32 cellular contexts compared by ENCODE assay signal in the genomic region with DNA sequence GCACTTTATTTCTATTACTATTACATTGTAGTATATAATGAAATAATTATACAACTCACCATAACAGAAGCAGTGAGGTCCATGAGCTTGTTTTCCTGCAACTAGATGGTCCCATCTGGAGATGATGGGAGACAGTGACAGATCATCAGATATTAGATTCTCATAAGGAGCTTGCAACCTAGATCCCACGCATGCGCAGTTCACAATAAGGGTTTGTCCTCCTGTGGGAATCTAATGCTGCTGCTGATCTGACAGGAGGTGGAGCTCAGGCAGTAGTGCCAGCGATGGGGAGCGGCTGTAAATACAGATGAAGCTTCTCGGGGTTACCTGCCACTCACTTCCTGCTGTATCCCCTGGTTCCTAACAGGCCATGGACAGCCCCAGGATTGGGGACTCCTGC.
"Had no signal": no experiment of that assay in that cellular context is flagged by ENCODE, and none has a peak within 500 bp of the region (broad histone marks: within the 10 kb centered on the region; RNA-seq: fewer than 3 reads in every experiment).

No MANE protein-coding gene starts in this region.

- H3K27me3 Mint-ChIP-seq: activated CD4-positive, alpha-beta T cell treated with anti-CD3 and anti-CD28 coated beads, Interleukin-2, amount 10 ng/mL, durations not matched to agents 7 days and 5 days; activated naive CD8-positive, alpha-beta T cell; activated T-helper 17 cell treated with anti-CD3 and anti-CD28 coated beads, Interleukin-2, amount 50 U/mL, for 72 hours; brain; central memory CD8-positive, alpha-beta T cell had no signal

- H3K4me3 ChIP-seq: SJCRH30 had no signal

- H3K4me1 Mint-ChIP-seq: activated CD4-positive, alpha-beta T cell treated with anti-CD3 and anti-CD28 coated beads, Interleukin-2, amount 10 ng/mL, durations not matched to agents 7 days and 5 days; activated T-helper 17 cell treated with anti-CD3 and anti-CD28 coated beads, Interleukin-2, amount 50 U/mL, for 72 hours; brain; central memory CD8-positive, alpha-beta T cell; T-cell had no signal

- H3K27me3 ChIP-seq: SJCRH30 had no signal

- ATAC-seq: activated T-helper 17 cell treated with anti-CD3 and anti-CD28 coated beads, Interleukin-2, amount 50 U/mL, for 72 hours; Panc1; T-cell had no signal

- H3K27ac Mint-ChIP-seq: activated CD4-positive, alpha-beta memory T cell treated with anti-CD3 and anti-CD28 coated beads for 36 hours; activated CD4-positive, alpha-beta T cell treated with anti-CD3 and anti-CD28 coated beads, Interleukin-2, amount 10 ng/mL, durations not matched to agents 7 days and 5 days; activated naive CD4-positive, alpha-beta T cell treated with anti-CD3 and anti-CD28 coated beads for 36 hours; activated naive CD8-positive, alpha-beta T cell; activated T-helper 17 cell treated with anti-CD3 and anti-CD28 coated beads, Interleukin-2, amount 50 U/mL, for 72 hours; brain; T-cell had no signal

- H3K27ac ChIP-seq: RWPE1, SJCRH30 had no signal

- H3K36me3 Mint-ChIP-seq: activated CD4-positive, alpha-beta memory T cell treated with anti-CD3 and anti-CD28 coated beads for 36 hours; activated naive CD8-positive, alpha-beta T cell; brain; T-cell had no signal

- H3K4me1 ChIP-seq: SJCRH30 had no signal

- H3K36me3 ChIP-seq: SJCRH30 had no signal

- DNase-seq: activated CD4-positive, alpha-beta memory T cell treated with anti-CD3 and anti-CD28 coated beads for 36 hours; activated CD4-positive, alpha-beta T cell treated with anti-CD3 and anti-CD28 coated beads, Interleukin-2, amount 10 ng/mL, durations not matched to agents 7 days and 5 days; activated CD4-positive, CD25-positive, alpha-beta regulatory T cell; activated CD8-positive, alpha-beta memory T cell treated with anti-CD3 and anti-CD28 coated beads for 24 hours; activated gamma-delta T cell; activated naive CD4-positive, alpha-beta T cell treated with anti-CD3 and anti-CD28 coated beads for 36 hours; activated T-cell treated with anti-CD3 and anti-CD28 coated beads for 4 hours; activated T-cell treated with anti-CD3 and anti-CD28 coated beads, Interleukin-2, amount 50 U/mL, for 48 hours; amygdala; KG1; NCI-H1092; NCI-H1417; NCI-H187; NCI-H2081 treated with DMSO at 0.1 percent for 48 hours; NCI-H2171; NCI-H2227 treated with DMSO at 0.1 percent for 48 hours; NCI-H446 treated with DMSO at 0.1 percent for 48 hours; NCI-H524 treated with DMSO at 0.1 percent for 48 hours; NCI-H774; NK-92 treated with Interleukin-12 subunit alpha and Interleukin-12 subunit beta, amount 100 ng/mL, for 24 hours; OCI-M1; Right ventricle myocardium superior; SJCRH30; T-cell; T-helper 2 cell; T1000 had no signal

- H3K9me3 ChIP-seq: SJCRH30 had no signal

- H3K4me3 Mint-ChIP-seq: activated CD4-positive, alpha-beta memory T cell treated with anti-CD3 and anti-CD28 coated beads for 36 hours; activated CD4-positive, alpha-beta T cell treated with anti-CD3 and anti-CD28 coated beads, Interleukin-2, amount 10 ng/mL, durations not matched to agents 7 days and 5 days; activated naive CD4-positive, alpha-beta T cell treated with anti-CD3 and anti-CD28 coated beads for 36 hours; activated naive CD8-positive, alpha-beta T cell; activated T-helper 17 cell treated with anti-CD3 and anti-CD28 coated beads, Interleukin-2, amount 50 U/mL, for 72 hours; brain; central memory CD8-positive, alpha-beta T cell; T-cell had no signal

- H3K9me3 Mint-ChIP-seq: activated CD4-positive, alpha-beta memory T cell treated with anti-CD3 and anti-CD28 coated beads for 36 hours; activated CD4-positive, alpha-beta T cell treated with anti-CD3 and anti-CD28 coated beads, Interleukin-2, amount 10 ng/mL, durations not matched to agents 7 days and 5 days; activated naive CD4-positive, alpha-beta T cell treated with anti-CD3 and anti-CD28 coated beads for 36 hours; activated T-helper 17 cell treated with anti-CD3 and anti-CD28 coated beads, Interleukin-2, amount 50 U/mL, for 72 hours; central memory CD8-positive, alpha-beta T cell; T-cell had no signal
